8 cellular contexts compared by ENCODE assay signal in genomic region chr1:3618576-3618903, GRCh38. TPM values are rescaled to one million over a fixed set of nuclear protein-coding genes. Genes with fewer than 3 reads are reported as not detected.
"Had no signal": no experiment of that assay in that cellular context is flagged by ENCODE, and none has a peak within 500 bp of the region (broad histone marks: within the 10 kb centered on the region; RNA-seq: fewer than 3 reads in every experiment).

No MANE protein-coding gene starts in this region.

- H3K9me3 Mint-ChIP-seq: nephron progenitor cell had no signal

- H3K27me3 ChIP-seq: cardiac muscle cell, thyroid gland had no signal

- H3K36me3 ChIP-seq: cardiac muscle cell, esophagus muscularis mucosa, prostate gland, thyroid gland had no signal

- FAIRE-seq: urothelium cell line had no signal

- H3K4me3 Mint-ChIP-seq: nephron progenitor cell had no signal

- H3K27ac Mint-ChIP-seq: nephron progenitor cell had no signal

- H3K27ac ChIP-seq: cardiac muscle cell, esophagus muscularis mucosa, prostate gland, thyroid gland had no signal

- H3K9me3 ChIP-seq: esophagus muscularis mucosa, prostate gland, thyroid gland had no signal

- H3K4me3 ChIP-seq: cardiac muscle cell, esophagus muscularis mucosa, prostate gland, thyroid gland had no signal

RNA-seq across cellular contexts. Expression of gene TP73, which starts 33.8 kb away (rescaled TPM):
- total RNA-seq: cardiac muscle cell, esophagus muscularis mucosa, mesenteric fat pad, omental fat pad had no signal
